ENCODE assay signal across 1 cellular context in the genomic region with DNA sequence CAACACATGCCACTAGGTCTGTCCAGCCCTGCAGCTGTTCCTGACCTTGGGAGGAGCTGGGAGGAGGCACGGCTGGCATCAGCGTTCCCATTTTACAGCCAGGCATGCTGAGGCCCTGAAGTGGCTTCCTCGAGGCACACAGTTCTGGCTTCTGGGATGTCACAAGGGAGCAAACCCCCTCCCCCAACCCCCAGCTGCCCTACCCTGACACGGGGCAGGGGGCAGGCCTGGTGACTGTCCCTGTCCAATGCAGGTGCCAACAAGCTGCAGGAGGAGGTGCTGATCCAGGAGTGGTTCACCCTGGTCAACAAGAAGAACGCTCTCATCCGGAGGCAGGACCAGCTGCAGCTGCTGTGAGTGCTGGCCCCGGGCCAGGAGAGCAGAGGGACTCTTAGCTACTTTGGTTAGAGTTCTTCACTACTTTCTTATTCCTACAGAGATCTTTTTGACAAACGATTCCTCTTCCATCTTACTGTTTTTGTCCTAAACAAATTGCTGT.
TF ChIP-seq lines count a peak whose summit lies in the region.

No MANE protein-coding gene starts in this region.

TF ChIP-seq in SK-N-SH, 30 proteins besides CTCF, POLR2A, EP300 and RAD21:
- TF ChIP-seq, protein P1, sequence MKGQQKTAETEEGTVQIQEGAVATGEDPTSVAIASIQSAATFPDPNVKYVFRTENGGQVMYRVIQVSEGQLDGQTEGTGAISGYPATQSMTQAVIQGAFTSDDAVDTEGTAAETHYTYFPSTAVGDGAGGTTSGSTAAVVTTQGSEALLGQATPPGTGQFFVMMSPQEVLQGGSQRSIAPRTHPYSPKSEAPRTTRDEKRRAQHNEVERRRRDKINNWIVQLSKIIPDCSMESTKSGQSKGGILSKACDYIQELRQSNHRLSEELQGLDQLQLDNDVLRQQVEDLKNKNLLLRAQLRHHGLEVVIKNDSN (IDR thresholded peaks at IDR 0.05; ENCODE audit: borderline replicate concordance, low read depth), result no peak
- 0 out of 2 replicates have a peak, but pooled peaks have one; percentile 8 for TF ChIP-seq NFIC (IDR thresholded peaks at IDR 0.05; ENCODE audit: borderline replicate concordance)
- TF ChIP-seq, protein P2, sequence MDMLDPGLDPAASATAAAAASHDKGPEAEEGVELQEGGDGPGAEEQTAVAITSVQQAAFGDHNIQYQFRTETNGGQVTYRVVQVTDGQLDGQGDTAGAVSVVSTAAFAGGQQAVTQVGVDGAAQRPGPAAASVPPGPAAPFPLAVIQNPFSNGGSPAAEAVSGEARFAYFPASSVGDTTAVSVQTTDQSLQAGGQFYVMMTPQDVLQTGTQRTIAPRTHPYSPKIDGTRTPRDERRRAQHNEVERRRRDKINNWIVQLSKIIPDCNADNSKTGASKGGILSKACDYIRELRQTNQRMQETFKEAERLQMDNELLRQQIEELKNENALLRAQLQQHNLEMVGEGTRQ (IDR thresholded peaks at IDR 0.05; ENCODE audit: borderline replicate concordance, low read depth, low read length), result no peak
TF ChIP-seq in SK-N-SH: peak in this region for 1.
